ENCODE assay signal across 8 cellular contexts in genomic region chr16:90018297-90019200, GRCh38. TPM values are rescaled to one million over a fixed set of nuclear protein-coding genes. Genes with fewer than 3 reads are reported as not detected.
DNase-seq lines count a peak whose midpoint lies in the region; ATAC-seq and TF ChIP-seq lines count a peak whose summit lies in the region.

No MANE protein-coding gene starts in this region.

- peak overlapping the region; percentile 70 to 86 (median 82) for H3K4me3 Mint-ChIP-seq in CD4-positive, CD25-positive, alpha-beta regulatory T cell

- H3K9ac ChIP-seq in Loucy (ENCODE audit: low read depth, low read length, poor library complexity, severe bottlenecking) (no peak overlapping the region), mesendoderm (ENCODE audit: low read length) (peak overlapping the region; percentile 69)

- no peaks in the 10 kb centered on the region for H3K79me1 ChIP-seq in mesendoderm (ENCODE audit: low read length)

- peaks cover 41% of the 10 kb centered on the region for H3K27me3 Mint-ChIP-seq in CD4-positive, CD25-positive, alpha-beta regulatory T cell

- intact Hi-C loops in posterior vena cava (cut with DNase I): loop anchor here in 1 of 2 donors (1.0 kb wide), 1 partner anchor 7 kb away; no protein-coding TSS in a partner anchor

- peak overlapping the region; percentile 75 for H3K18ac ChIP-seq in mesendoderm (ENCODE audit: low read length)

- H2AFZ ChIP-seq in Loucy (ENCODE audit: low read length): no peak overlapping the region

- no peaks in the 10 kb centered on the region for H3K36me3 Mint-ChIP-seq in CD4-positive, CD25-positive, alpha-beta regulatory T cell

- no peak overlapping the region for H4K8ac ChIP-seq in mesendoderm (ENCODE audit: low read depth, low read length)

- peaks cover 4 to 31% (median 9%) of the 10 kb centered on the region in 4 donors for H3K4me1 Mint-ChIP-seq in CD4-positive, CD25-positive, alpha-beta regulatory T cell

- H3F3A ChIP-seq in Loucy (ENCODE audit: low read depth): no peaks in the 10 kb centered on the region

- H2AK5ac ChIP-seq in mesendoderm (ENCODE audit: low read length): no peak overlapping the region

- no peak for ATAC-seq in CD4-positive, CD25-positive, alpha-beta regulatory T cell (ENCODE audit: low read depth in 2 of 2)
- no peak for ATAC-seq in HG03095 (IDR thresholded peaks at IDR 0.05; ENCODE audit: unreplicated experiment)

- H3K9me2 ChIP-seq in Loucy (replicated peaks; ENCODE audit: low read depth, low read length): no peaks in the 10 kb centered on the region

- peak overlapping the region in 1 of 3 donors; percentile 79 for H3K27ac Mint-ChIP-seq in CD4-positive, CD25-positive, alpha-beta regulatory T cell

- H3K4me2 ChIP-seq in Loucy (ENCODE audit: low read depth, low read length, poor library complexity, severe bottlenecking): peak overlapping the region; percentile 53
- peak overlapping the region; percentile 62 for H3K4me2 ChIP-seq in mesendoderm (ENCODE audit: low read length)

- TF ChIP-seq CTCF in Loucy (conservative IDR thresholded peaks at IDR 0.05; ENCODE audit: low read length): no peak
- no peak for TF ChIP-seq CTCF in choroid plexus epithelial cell (conservative IDR thresholded peaks at IDR 0.05; ENCODE audit: low read depth, low read length)

- H3K4ac ChIP-seq in mesendoderm (ENCODE audit: low read depth, low read length): peak overlapping the region; percentile 26

- no peak overlapping the region for H3K23ac ChIP-seq in mesendoderm (ENCODE audit: low read length)

- H2BK120ac ChIP-seq in mesendoderm (ENCODE audit: low read depth, low read length): no peak overlapping the region

- H3K4me3 ChIP-seq in CD4-positive, CD25-positive, alpha-beta regulatory T cell (ENCODE audit: low read depth, low read length): no peak overlapping the region
- H3K4me3 ChIP-seq in Loucy (ENCODE audit: low read length, poor library complexity, severe bottlenecking) (peak overlapping the region; percentile 59), choroid plexus epithelial cell (ENCODE audit: low read depth, low read length) (peak overlapping the region; percentile 58), mesendoderm (ENCODE audit: low read length) (peak overlapping the region; percentile 41)

- H4K20me1 ChIP-seq in Loucy (ENCODE audit: insufficient read depth, low read length, poor library complexity, severe bottlenecking): no peaks in the 10 kb centered on the region

- H3K36me3 ChIP-seq in CD4-positive, CD25-positive, alpha-beta regulatory T cell (ENCODE audit: control insufficient read depth, insufficient read depth, low read length): no peaks in the 10 kb centered on the region
- no peaks in the 10 kb centered on the region for H3K36me3 ChIP-seq in Loucy (ENCODE audit: insufficient read depth, low read length)
- H3K36me3 ChIP-seq in mesendoderm (ENCODE audit: control insufficient read depth, insufficient read depth, low read length): no peaks in the 10 kb centered on the region

- peaks cover 26% of the 10 kb centered on the region for H3K4me1 ChIP-seq in CD4-positive, CD25-positive, alpha-beta regulatory T cell (ENCODE audit: control insufficient read depth, insufficient read depth, low read length, poor library complexity, severe bottlenecking)
- H3K4me1 ChIP-seq in Loucy (ENCODE audit: insufficient read depth, low read length, poor library complexity, severe bottlenecking) (peaks cover 16% of the 10 kb centered on the region), mesendoderm (ENCODE audit: control insufficient read depth, low read depth, low read length) (peaks cover 2% of the 10 kb centered on the region)

- no peak overlapping the region for H2BK5ac ChIP-seq in mesendoderm (ENCODE audit: low read length)

- no peaks in the 10 kb centered on the region for H3K9me3 ChIP-seq in CD4-positive, CD25-positive, alpha-beta regulatory T cell (ENCODE audit: control insufficient read depth in 2 of 2, low read length in 2 of 2)
- no peaks in the 10 kb centered on the region for H3K9me3 ChIP-seq in Loucy (ENCODE audit: insufficient read depth, low read depth, low read length)

- no peak for DNase-seq in CD4-positive, CD25-positive, alpha-beta regulatory T cell
- DNase-seq in choroid plexus epithelial cell (ENCODE audit: low read depth): no peak
- DNase-seq in mesendoderm: peak; percentile 43
- DNase-seq in posterior vena cava (ENCODE audit: low spot score): no peak
- DNase-seq in NCI-H2196 (lab: John Stamatoyannopoulos, UW; ENCODE audit: unreplicated experiment): no peak
- no peak for DNase-seq in iPS-NIHi7 (ENCODE audit: extremely low spot score)

- no peak overlapping the region for H3K27ac ChIP-seq in CD4-positive, CD25-positive, alpha-beta regulatory T cell (ENCODE audit: insufficient read depth, low read length, poor library complexity, severe bottlenecking)
- no peak overlapping the region for H3K27ac ChIP-seq in mesendoderm (ENCODE audit: low read depth, low read length)

- peak overlapping the region; percentile 84 for H3K56ac ChIP-seq in mesendoderm (ENCODE audit: low read length)

- H3K79me2 ChIP-seq in Loucy (ENCODE audit: insufficient read depth, low read length): no peaks in the 10 kb centered on the region
- no peaks in the 10 kb centered on the region for H3K79me2 ChIP-seq in mesendoderm (ENCODE audit: control insufficient read depth, insufficient read depth, low read length)

- H3K27me3 ChIP-seq in CD4-positive, CD25-positive, alpha-beta regulatory T cell (ENCODE audit: control insufficient read depth, insufficient read depth, low read length): no peaks in the 10 kb centered on the region
- H3K27me3 ChIP-seq in Loucy (ENCODE audit: insufficient read depth, low read length, poor library complexity, severe bottlenecking): no peaks in the 10 kb centered on the region
- no peaks in the 10 kb centered on the region for H3K27me3 ChIP-seq in mesendoderm (ENCODE audit: insufficient read depth, low read length, poor library complexity)

- H4K5ac ChIP-seq in mesendoderm (ENCODE audit: low read length): no peak overlapping the region

- no CpG with 5 or more reads among the region's 61 CpGs for WGBS in mesendoderm (ENCODE audit: extremely low coverage, insufficient coverage, low lambda C conversion rate)

- no peak overlapping the region for H2BK15ac ChIP-seq in mesendoderm (replicated peaks; ENCODE audit: low read depth)

- peaks cover 0 to 3% (median 0%) of the 10 kb centered on the region in 7 donors for H3K9me3 Mint-ChIP-seq in CD4-positive, CD25-positive, alpha-beta regulatory T cell

RNA-seq across cellular contexts. Expression of gene DBNDD1, which starts 0.7 kb away (rescaled TPM):
- 1.1 TPM for total RNA-seq in CD4-positive, CD25-positive, alpha-beta regulatory T cell
- polyA plus RNA-seq in CD4-positive, CD25-positive, alpha-beta regulatory T cell: 1 to 10 TPM; 2.0 to 7.8 (median 4.7) TPM
- polyA plus RNA-seq in mesendoderm (2013, experiment 1 of 2): 28.4 TPM
- polyA plus RNA-seq in mesendoderm (2013, experiment 2 of 2): 30.0 TPM
- total RNA-seq in posterior vena cava: 1 to 10 TPM in 1 of 2 donors, under 1 TPM in 1; 0.88 to 2.7 TPM

RNA-seq across cellular contexts. Expression of gene PRDM7, which starts 58.6 kb away (rescaled TPM):
- not detected for total RNA-seq in CD4-positive, CD25-positive, alpha-beta regulatory T cell
- not detected for polyA plus RNA-seq in CD4-positive, CD25-positive, alpha-beta regulatory T cell
- polyA plus RNA-seq in mesendoderm (2013, experiment 1 of 2): not detected
- not detected for polyA plus RNA-seq in mesendoderm (2013, experiment 2 of 2)
- not detected for total RNA-seq in posterior vena cava
